13 cellular contexts compared by ENCODE assay signal in genomic region chrX:149598603-149599002, GRCh38. TPM values are rescaled to one million over a fixed set of nuclear protein-coding genes. Genes with fewer than 3 reads are reported as not detected.
DNase-seq lines count a peak whose midpoint lies in the region; ATAC-seq and TF ChIP-seq lines count a peak whose summit lies in the region.
"Not testable (repeated sequence)": the region's sequence is repeated elsewhere in the genome, so short reads cannot be mapped to it uniquely, and the experiment has no call there.
"Had no signal": no experiment of that assay in that cellular context is flagged by ENCODE, and none has a peak within 500 bp of the region (broad histone marks: within the 10 kb centered on the region; RNA-seq: fewer than 3 reads in every experiment).

No MANE protein-coding gene starts in this region.

- H3K27me3 Mint-ChIP-seq in activated naive CD4-positive, alpha-beta T cell treated with anti-CD3 and anti-CD28 coated beads, Interleukin-2, amount 10 ng/mL, durations not matched to agents 7 days and 5 days; endothelial cell (ENCODE audit: unreplicated experiment); nephron progenitor cell (ENCODE audit: low read depth, poor library complexity): not testable (repeated sequence)

- H3K4me3 Mint-ChIP-seq in activated naive CD4-positive, alpha-beta T cell treated with anti-CD3 and anti-CD28 coated beads, Interleukin-2, amount 10 ng/mL, durations not matched to agents 7 days and 5 days; endothelial cell (ENCODE audit: unreplicated experiment); nephron progenitor cell: not testable (repeated sequence)

- TF ChIP-seq CTCF in Panc1 (IDR thresholded peaks at IDR 0.05); endothelial cell (IDR thresholded peaks at IDR 0.05; ENCODE audit: unreplicated experiment); nephron progenitor cell (IDR thresholded peaks at IDR 0.05); testis (IDR thresholded peaks at IDR 0.05): not testable (repeated sequence)

- H3K27me3 ChIP-seq in Panc1 (ENCODE audit: control insufficient read depth, insufficient read depth, low read length); testis: not testable (repeated sequence)

- no CpG with 5 or more reads among the region's 11 CpGs for WGBS in testis, 2 donors

- not testable (repeated sequence) for TF ChIP-seq POLR2A in testis (IDR thresholded peaks at IDR 0.05)

- POLR2A ChIA-PET in Panc1 (lab: Charles Lee) = not testable (repeated sequence)

- intact Hi-C loops in Panc1 (cut with micrococcal nuclease; ENCODE audit: unreplicated experiment); testis (cut with DNase I; ENCODE audit: low total_unique reads): not testable (repeated sequence)

- in situ Hi-C loops in Panc1 (cut with HindIII; ENCODE audit: low pct_unique_long_range_greater_than_20kb, low sequenced_read_pairs) = not testable (repeated sequence)

- not testable (repeated sequence) for H3K36me3 ChIP-seq in Panc1 (ENCODE audit: control insufficient read depth, insufficient read depth, low read length); testis (ENCODE audit: low read depth, missing control alignments)

- not testable (repeated sequence) for H3K27ac Mint-ChIP-seq in activated naive CD4-positive, alpha-beta T cell treated with anti-CD3 and anti-CD28 coated beads, Interleukin-2, amount 10 ng/mL, durations not matched to agents 7 days and 5 days; endothelial cell (ENCODE audit: unreplicated experiment); nephron progenitor cell

- not testable (repeated sequence) for DNase-seq in Panc1 (ENCODE audit: low read depth, low spot score)
- peak; percentile 22 for DNase-seq in activated naive CD4-positive, alpha-beta T cell treated with anti-CD3 and anti-CD28 coated beads, Interleukin-2, amount 10 ng/mL, durations not matched to agents 7 days and 5 days
- DNase-seq in endothelial cell (ENCODE audit: low spot score) (peak; percentile 18), nephron progenitor cell (peak; percentile 5), testis (peak; percentile 13)

- not testable (repeated sequence) for BruUV-seq in Panc1 (replicated peaks; lab: Mats Ljungman, UMichigan)

- H3K4me1 Mint-ChIP-seq in activated naive CD4-positive, alpha-beta T cell treated with anti-CD3 and anti-CD28 coated beads, Interleukin-2, amount 10 ng/mL, durations not matched to agents 7 days and 5 days; endothelial cell (ENCODE audit: unreplicated experiment); nephron progenitor cell: not testable (repeated sequence)

- ATAC-seq in GM18498 (IDR thresholded peaks at IDR 0.05; ENCODE audit: unreplicated experiment) (peak; percentile 46), Panc1 (peak; percentile 55; the same call in 1 of the 2 replicates)

- not testable (repeated sequence) for H3K4me3 ChIP-seq in Panc1 (ENCODE audit: low read depth in 2 of 2, low read length in 2 of 2); testis

- not testable (repeated sequence) for H3K4me1 ChIP-seq in Panc1 (ENCODE audit: control insufficient read depth, insufficient read depth, low read length); testis

- not testable (repeated sequence) for H3K9me3 ChIP-seq in Panc1 (ENCODE audit: control insufficient read depth, insufficient read depth, low read depth, low read length); testis

- CTCF ChIA-PET in Panc1 (lab: Charles Lee); activated naive CD4-positive, alpha-beta T cell treated with anti-CD3 and anti-CD28 coated beads, Interleukin-2, amount 10 ng/mL, durations not matched to agents 7 days and 5 days (lab: Charles Lee): not testable (repeated sequence)

- not testable (repeated sequence) for H3K36me3 Mint-ChIP-seq in activated naive CD4-positive, alpha-beta T cell treated with anti-CD3 and anti-CD28 coated beads, Interleukin-2, amount 10 ng/mL, durations not matched to agents 7 days and 5 days; nephron progenitor cell (ENCODE audit: low read depth)
- peaks cover 10% of the 10 kb centered on the region for H3K36me3 Mint-ChIP-seq in endothelial cell (ENCODE audit: low read depth, unreplicated experiment)

- not testable (repeated sequence) for H3K9me3 Mint-ChIP-seq in activated naive CD4-positive, alpha-beta T cell treated with anti-CD3 and anti-CD28 coated beads, Interleukin-2, amount 10 ng/mL, durations not matched to agents 7 days and 5 days; endothelial cell (ENCODE audit: unreplicated experiment)
- peaks cover 14% of the 10 kb centered on the region for H3K9me3 Mint-ChIP-seq in nephron progenitor cell

- not testable (repeated sequence) for H3K27ac ChIP-seq in Panc1 (ENCODE audit: low read length); testis

RNA-seq across cellular contexts. Expression of gene HSFX2, which starts 3.5 kb away (rescaled TPM):
- total RNA-seq in Panc1 (2021; ENCODE audit: unreplicated experiment) (0.26 TPM), endothelial cell (ENCODE audit: unreplicated experiment) (2.0 TPM), testis (1 to 10 TPM; 4.8 to 5.6 TPM)
- not detected for polyA plus RNA-seq in Panc1 (2012; ENCODE audit: insufficient read length)
- polyA plus RNA-seq in testis (ENCODE audit: insufficient read depth, low read depth, low replicate concordance) = 11.8 TPM
- total RNA-seq: A673, LHCN-M2, OCI-LY7, Right ventricle myocardium superior, SK-MEL-5 had no signal

RNA-seq across cellular contexts. Expression of gene MAGEA9B, which starts 11.3 kb away (rescaled TPM):
- total RNA-seq in Panc1 (2021; ENCODE audit: unreplicated experiment) (not detected), endothelial cell (ENCODE audit: unreplicated experiment) (not detected), testis (10 to 100 TPM; 18.6 to 24.6 TPM)
- polyA plus RNA-seq in Panc1 (2012; ENCODE audit: insufficient read length) = not detected
- polyA plus RNA-seq in testis (ENCODE audit: insufficient read depth, low read depth, low replicate concordance) = 11.0 TPM
- total RNA-seq: A673, H7, LHCN-M2, OCI-LY7, Right ventricle myocardium superior, RPMI7951, SK-MEL-5 had no signal

RNA-seq across cellular contexts. Expression of gene TMEM185A, which starts 33.0 kb away (rescaled TPM):
- 27.3 TPM for total RNA-seq in Panc1 (2021; ENCODE audit: unreplicated experiment)
- polyA plus RNA-seq in Panc1 (2012; ENCODE audit: insufficient read length) = 39.1 TPM
- 98.7 TPM for total RNA-seq in endothelial cell (ENCODE audit: unreplicated experiment)
- total RNA-seq in testis = 10 to 100 TPM; 64.3 to 66.0 TPM
- polyA plus RNA-seq in testis (ENCODE audit: insufficient read depth, low read depth, low replicate concordance) = 48.7 TPM

RNA-seq across cellular contexts. Expression of gene HSFX3, which starts 48.9 kb away (rescaled TPM):
- total RNA-seq in Panc1 (2021; ENCODE audit: unreplicated experiment) = not detected
- polyA plus RNA-seq in Panc1 (2012; ENCODE audit: insufficient read length) = not detected
- total RNA-seq in endothelial cell (ENCODE audit: unreplicated experiment) = not detected
- total RNA-seq in testis = 1 to 10 TPM; 5.6 to 8.7 TPM
- 16.6 TPM for polyA plus RNA-seq in testis (ENCODE audit: insufficient read depth, low read depth, low replicate concordance)
- total RNA-seq: A673, H7, LHCN-M2, OCI-LY7, Right ventricle myocardium superior, RPMI7951, SK-MEL-5 had no signal

RNA-seq across cellular contexts. Expression of gene EOLA1, which starts 57.8 kb away (rescaled TPM):
- 26.8 TPM for total RNA-seq in Panc1 (2021; ENCODE audit: unreplicated experiment)
- 28.5 TPM for polyA plus RNA-seq in Panc1 (2012; ENCODE audit: insufficient read length)
- 57.4 TPM for total RNA-seq in endothelial cell (ENCODE audit: unreplicated experiment)
- 10 to 100 TPM; 10.6 to 12.0 TPM for total RNA-seq in testis
- 13.4 TPM for polyA plus RNA-seq in testis (ENCODE audit: insufficient read depth, low read depth, low replicate concordance)

Comparison
In these comparisons a context has a peak if more than half of its experiments do, and no peak if none do; other contexts are left out.
1. RNA of gene MAGEA9B, which starts 11.3 kb away (total RNA-seq): 18.6 to 24.6 TPM in testis; not detected in endothelial cell (single experiment) and not detected in Panc1 (single experiment); every median in the first group is over 10 times any median in the second.